Comparison of ENCODE assay signal across 25 cellular contexts in genomic region chr5:143772621-143773020, GRCh38. TPM values are rescaled to one million over a fixed set of nuclear protein-coding genes. Genes with fewer than 3 reads are reported as not detected.
"Had no signal": no experiment of that assay in that cellular context is flagged by ENCODE, and none has a peak within 500 bp of the region (broad histone marks: within the 10 kb centered on the region; RNA-seq: fewer than 3 reads in every experiment).

No MANE protein-coding gene starts in this region.

- H3K9me3 Mint-ChIP-seq: stimulated activated effector memory CD8-positive, alpha-beta T cell treated with anti-CD3 and anti-CD28 coated beads, Interleukin-12 subunit alpha, Interleukin-12 subunit beta, amount 100 ng/mL, for 72 hours had no signal

- H3K9me3 ChIP-seq: prostate gland, right lobe of liver, suprapubic skin had no signal

- H3K36me3 Mint-ChIP-seq: stimulated activated effector memory CD8-positive, alpha-beta T cell treated with anti-CD3 and anti-CD28 coated beads, Interleukin-12 subunit alpha, Interleukin-12 subunit beta, amount 100 ng/mL, for 72 hours had no signal

- H3K4me3 Mint-ChIP-seq: naive B cell; nephron progenitor cell; stimulated activated effector memory CD8-positive, alpha-beta T cell treated with anti-CD3 and anti-CD28 coated beads, Interleukin-12 subunit alpha, Interleukin-12 subunit beta, amount 100 ng/mL, for 72 hours had no signal

- H3K4me1 ChIP-seq: foreskin keratinocyte, parathyroid adenoma, prostate gland, right lobe of liver, suprapubic skin had no signal

- H3K27me3 ChIP-seq: foreskin keratinocyte, right lobe of liver, suprapubic skin, tibial nerve had no signal

- H3K27ac Mint-ChIP-seq: naive B cell; nephron progenitor cell; stimulated activated effector memory CD8-positive, alpha-beta T cell treated with anti-CD3 and anti-CD28 coated beads, Interleukin-12 subunit alpha, Interleukin-12 subunit beta, amount 100 ng/mL, for 72 hours had no signal

- H3K27me3 Mint-ChIP-seq: naive B cell had no signal

- H3K36me3 ChIP-seq: prostate gland, right lobe of liver, suprapubic skin, tibial nerve had no signal

- H3K27ac ChIP-seq: foreskin keratinocyte, parathyroid adenoma, prostate gland, right lobe of liver, suprapubic skin, tibial nerve had no signal

- H2AFZ ChIP-seq: parathyroid adenoma had no signal

- H3K9ac ChIP-seq: parathyroid adenoma had no signal

- H3K4me3 ChIP-seq: prostate gland, right lobe of liver, suprapubic skin, tibial nerve had no signal

- DNase-seq: cortex of kidney; effector memory CD4-positive, alpha-beta T cell; foreskin keratinocyte; head of caudate nucleus; hippocampal formation; kidney glomerular epithelial cell; mesendoderm; naive B cell; nephron progenitor cell; right lobe of liver; stimulated activated CD4-positive, alpha-beta T cell treated with anti-CD3 and anti-CD28 coated beads, Interleukin-4, amount 100 ng/mL, for 1 hour; stimulated activated CD8-positive, alpha-beta memory T cell treated with anti-CD3 and anti-CD28 coated beads, Interleukin-4, amount 100 ng/mL, for 48 hours; stimulated activated naive CD8-positive, alpha-beta T cell treated with anti-CD3 and anti-CD28 coated beads, Interleukin-15, Interleukin-2, amounts not matched to agents 100 U/mL and 50 U/mL, for 24 hours had no signal

- ATAC-seq: esophagus mucosa; foreskin keratinocyte; right lobe of liver; stimulated activated effector memory CD8-positive, alpha-beta T cell treated with anti-CD3 and anti-CD28 coated beads, Interleukin-12 subunit alpha, Interleukin-12 subunit beta, amount 100 ng/mL, for 72 hours; stimulated activated naive CD8-positive, alpha-beta T cell treated with anti-CD3 and anti-CD28 coated beads, Interleukin-15, Interleukin-2, amounts not matched to agents 100 U/mL and 50 U/mL, for 24 hours had no signal

- H3K4me1 Mint-ChIP-seq: naive B cell; stimulated activated effector memory CD8-positive, alpha-beta T cell treated with anti-CD3 and anti-CD28 coated beads, Interleukin-12 subunit alpha, Interleukin-12 subunit beta, amount 100 ng/mL, for 72 hours had no signal

RNA-seq across cellular contexts. Expression of gene HMHB1, which starts 39.3 kb away (rescaled TPM):
- total RNA-seq: chondrocyte, esophagus mucosa, foreskin keratinocyte, liver, lung microvascular endothelial cell, omental fat pad, prostate gland, renal cortical epithelial cell, right lobe of liver, suprapubic skin, tibial nerve, ureter had no signal
- polyA plus RNA-seq: foreskin keratinocyte, liver had no signal
